ENCODE assay signal across 1 cellular context in the genomic region with DNA sequence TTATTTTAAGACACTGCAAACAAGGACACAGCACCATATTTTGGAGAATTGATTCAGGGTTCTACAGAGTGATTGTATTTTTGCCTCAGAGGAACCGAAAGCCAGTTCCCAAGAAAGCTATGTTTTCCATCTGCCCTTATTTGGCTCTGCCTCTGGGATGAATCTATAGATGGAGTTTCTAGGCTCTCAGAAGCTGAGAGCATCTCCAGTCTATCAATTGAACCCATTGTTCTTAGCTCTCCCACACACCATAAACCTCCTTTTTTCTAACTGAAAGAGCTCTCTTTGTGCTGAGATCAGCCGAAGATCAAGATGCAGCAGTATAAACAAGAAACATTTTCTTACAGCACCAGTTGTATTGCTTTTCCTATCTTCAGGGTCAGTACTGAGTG.
TF ChIP-seq lines count a peak whose summit lies in the region.

No MANE protein-coding gene starts in this region.

TF ChIP-seq in SK-N-SH, 30 proteins besides CTCF, POLR2A, EP300 and RAD21:
- TF ChIP-seq TCF12 (IDR thresholded peaks at IDR 0.05), result no peak
- TF ChIP-seq GATA2 (CRISPR knock-in tag; IDR thresholded peaks at IDR 0.05), result no peak
- TF ChIP-seq, protein P1, sequence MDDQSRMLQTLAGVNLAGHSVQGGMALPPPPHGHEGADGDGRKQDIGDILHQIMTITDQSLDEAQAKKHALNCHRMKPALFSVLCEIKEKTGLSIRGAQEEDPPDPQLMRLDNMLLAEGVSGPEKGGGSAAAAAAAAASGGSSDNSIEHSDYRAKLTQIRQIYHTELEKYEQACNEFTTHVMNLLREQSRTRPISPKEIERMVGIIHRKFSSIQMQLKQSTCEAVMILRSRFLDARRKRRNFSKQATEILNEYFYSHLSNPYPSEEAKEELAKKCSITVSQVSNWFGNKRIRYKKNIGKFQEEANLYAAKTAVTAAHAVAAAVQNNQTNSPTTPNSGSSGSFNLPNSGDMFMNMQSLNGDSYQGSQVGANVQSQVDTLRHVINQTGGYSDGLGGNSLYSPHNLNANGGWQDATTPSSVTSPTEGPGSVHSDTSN (IDR thresholded peaks at IDR 0.05), result no peak
- TF ChIP-seq POLR2AphosphoS5 (IDR thresholded peaks at IDR 0.05; ENCODE audit: low read depth, low read length), result no peak
- TF ChIP-seq NRF1 (IDR thresholded peaks at IDR 0.05; ENCODE audit: low read depth, low read length), result no peak
- TF ChIP-seq RFX5 (IDR thresholded peaks at IDR 0.05; ENCODE audit: low read length), result no peak
- TF ChIP-seq, protein P2, sequence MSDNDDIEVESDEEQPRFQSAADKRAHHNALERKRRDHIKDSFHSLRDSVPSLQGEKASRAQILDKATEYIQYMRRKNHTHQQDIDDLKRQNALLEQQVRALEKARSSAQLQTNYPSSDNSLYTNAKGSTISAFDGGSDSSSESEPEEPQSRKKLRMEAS (IDR thresholded peaks at IDR 0.05; ENCODE audit: low read depth), result no peak
- no peak for TF ChIP-seq GABPA (IDR thresholded peaks at IDR 0.05; ENCODE audit: low read depth)
- no peak for TF ChIP-seq MXI1 (IDR thresholded peaks at IDR 0.05; ENCODE audit: low read depth, low read length)
